ENCODE assay signal across 1 cellular context in genomic region chr11:34439521-34440258, GRCh38.
TF ChIP-seq lines count a peak whose summit lies in the region.

No MANE protein-coding gene starts in this region.

TF ChIP-seq in K562, 482 proteins besides CTCF, POLR2A, EP300 and RAD21 (continued from another document):
- no peak for TF ChIP-seq ELK3 (CRISPR knock-in tag; IDR thresholded peaks at IDR 0.05)
- TF ChIP-seq ZBTB5 (IDR thresholded peaks at IDR 0.05) = no peak
- no peak for TF ChIP-seq ZNF280A (IDR thresholded peaks at IDR 0.05; ENCODE audit: low read depth, partially characterized antibody)
- TF ChIP-seq ZNF507 (tag; conservative IDR thresholded peaks at IDR 0.05) = no peak
- no peak for TF ChIP-seq NCOA4 (IDR thresholded peaks at IDR 0.05; ENCODE audit: partially characterized antibody)
- no peak for TF ChIP-seq ZBTB11 (CRISPR knock-in tag; IDR thresholded peaks at IDR 0.05)
- TF ChIP-seq ZNF134 (CRISPR knock-in tag; conservative IDR thresholded peaks at IDR 0.05) = peak; percentile 48; the same call in 1 of the 2 replicates
- no peak for TF ChIP-seq NFIC (IDR thresholded peaks at IDR 0.05)
- TF ChIP-seq MXI1 (IDR thresholded peaks at IDR 0.05; ENCODE audit: low read depth, low read length) = no peak
- no peak for TF ChIP-seq AFF4 (CRISPR knock-in tag; IDR thresholded peaks at IDR 0.05)
- TF ChIP-seq TRIM24 (IDR thresholded peaks at IDR 0.05) = no peak
- TF ChIP-seq ZSCAN32 (CRISPR knock-in tag; IDR thresholded peaks at IDR 0.05) = no peak
- TF ChIP-seq KLF16 (IDR thresholded peaks at IDR 0.05) = no peak
- peak; percentile 67; the same call in 1 of the 2 replicates for TF ChIP-seq ZNF395 (CRISPR knock-in tag; IDR thresholded peaks at IDR 0.05)
- TF ChIP-seq ATF4 (CRISPR knock-in tag; IDR thresholded peaks at IDR 0.05) = no peak
- TF ChIP-seq ZBTB33 (CRISPR knock-in tag; IDR thresholded peaks at IDR 0.05) = no peak
- 0 out of 2 replicates have a peak, but pooled peaks have one; percentile 17 for TF ChIP-seq ZNF740 (CRISPR knock-in tag; IDR thresholded peaks at IDR 0.05)
- no peak for TF ChIP-seq ZNF740 (tag; IDR thresholded peaks at IDR 0.05)
- TF ChIP-seq TGIF2 (CRISPR knock-in tag; IDR thresholded peaks at IDR 0.05) = no peak
TF ChIP-seq in K562: peak in this region for 5.
